Comparison of ENCODE assay signal across 24 cellular contexts in the genomic region with DNA sequence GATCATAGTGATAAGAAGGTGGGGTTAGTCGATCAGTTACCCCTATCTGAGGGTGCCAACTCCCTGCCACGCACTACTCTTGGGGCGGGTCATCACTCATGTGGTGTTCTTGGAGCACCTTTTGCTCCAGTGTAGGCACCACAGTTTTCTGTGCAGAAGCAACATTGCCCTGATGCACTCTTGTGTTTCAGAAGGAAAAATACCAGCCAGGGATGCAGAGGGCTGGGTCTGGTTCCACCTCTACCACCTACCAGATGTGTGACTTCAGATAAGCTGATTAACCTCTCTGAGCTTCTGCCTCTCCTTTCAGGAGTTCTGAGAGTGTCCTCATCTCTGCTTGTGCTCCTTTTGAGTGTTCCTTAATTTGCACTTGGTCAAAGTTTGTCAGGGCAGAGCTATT. TPM values are rescaled to one million over a fixed set of nuclear protein-coding genes. Genes with fewer than 3 reads are reported as not detected.
DNase-seq lines count a peak whose midpoint lies in the region; TF ChIP-seq lines count a peak whose summit lies in the region.
"Had no signal": no experiment of that assay in that cellular context is flagged by ENCODE, and none has a peak within 500 bp of the region (broad histone marks: within the 10 kb centered on the region; RNA-seq: fewer than 3 reads in every experiment).

No MANE protein-coding gene starts in this region.

- no peak overlapping the region for H3K4me3 Mint-ChIP-seq in neural crest cell
- H3K4me3 Mint-ChIP-seq: CD14-positive monocyte; CD4-positive, alpha-beta T cell; CD8-positive, alpha-beta memory T cell; GM23338; H9 had no signal

- H3K9me3 ChIP-seq in WERI-Rb-1 (ENCODE audit: severe bottlenecking): no peaks in the 10 kb centered on the region
- H3K9me3 ChIP-seq in skeletal muscle tissue (ENCODE audit: control insufficient read depth in 3 of 3, low read length in 3 of 3): no peaks in the 10 kb centered on the region
- H3K9me3 ChIP-seq: A549, BE2C had no signal

- DNase-seq in NCI-H82 (lab: John Stamatoyannopoulos, UW) (peak; percentile 80), WERI-Rb-1 (peak; percentile 35), neural crest cell (ENCODE audit: low read depth, low spot score) (no peak), GM13977 (ENCODE audit: low spot score) (no peak), SIG-M5 (lab: John Stamatoyannopoulos, UW) (no peak), NCI-H1105 treated with DMSO at 0.1 percent for 48 hours (lab: John Stamatoyannopoulos, UW) (no peak)
- DNase-seq: 8988T; ACHN; AML-193; BE2C; CD4-positive, alpha-beta T cell; CD8-positive, alpha-beta memory T cell; DMS 273 treated with DMSO at 0.1 percent for 48 hours; DMS79; EL; GDM1; H9 had no signal

- H3K27ac ChIP-seq in WERI-Rb-1: no peak overlapping the region; the same call in 1 of the 2 replicates
- peak overlapping the region; percentile 39 for H3K27ac ChIP-seq in skeletal muscle tissue (ENCODE audit: low read depth, low read length)
- H3K27ac ChIP-seq: A549; BLaER1 treated with 17β-estradiol and CSF1 and Interleukin-3, amounts not matched to agents 10 nM and 100 nM had no signal

- peaks cover 3% of the 10 kb centered on the region for H3K4me1 Mint-ChIP-seq in neural crest cell
- H3K4me1 Mint-ChIP-seq: CD14-positive monocyte; CD8-positive, alpha-beta memory T cell; GM23338; H9 had no signal

- in situ Hi-C loops in GM13977 (cut with MboI; ENCODE audit: low pct_unique_long_range_greater_than_20kb, low sequenced_read_pairs, unreplicated experiment): no loop called here

- H3K27ac Mint-ChIP-seq in neural crest cell (ENCODE audit: unreplicated experiment): peak overlapping the region; percentile 12
- H3K27ac Mint-ChIP-seq: CD14-positive monocyte; CD4-positive, alpha-beta T cell; CD8-positive, alpha-beta memory T cell; GM23338; H9 had no signal

- H3K9me3 Mint-ChIP-seq in neural crest cell: no peaks in the 10 kb centered on the region
- H3K9me3 Mint-ChIP-seq: CD4-positive, alpha-beta T cell; GM23338; H9 had no signal

- no peaks in the 10 kb centered on the region for H3K27me3 ChIP-seq in WERI-Rb-1 (ENCODE audit: insufficient read depth, low read depth, severe bottlenecking)
- H3K27me3 ChIP-seq in skeletal muscle tissue (ENCODE audit: control insufficient read depth in 3 of 3, insufficient read depth in 3 of 3, low read length in 3 of 3): no peaks in the 10 kb centered on the region
- H3K27me3 ChIP-seq: BE2C; BLaER1 treated with 17β-estradiol and CSF1 and Interleukin-3, amounts not matched to agents 10 nM and 100 nM had no signal

- H3K36me3 ChIP-seq in WERI-Rb-1: no peaks in the 10 kb centered on the region
- H3K36me3 ChIP-seq in skeletal muscle tissue (ENCODE audit: control insufficient read depth in 3 of 3, insufficient read depth in 3 of 3, low read length in 3 of 3): no peaks in the 10 kb centered on the region
- H3K36me3 ChIP-seq: BE2C; BLaER1 treated with 17β-estradiol and CSF1 and Interleukin-3, amounts not matched to agents 10 nM and 100 nM had no signal

- no peaks in the 10 kb centered on the region for H3K36me3 Mint-ChIP-seq in neural crest cell (ENCODE audit: low read depth)
- H3K36me3 Mint-ChIP-seq: CD14-positive monocyte had no signal

- H3K27me3 Mint-ChIP-seq in neural crest cell (ENCODE audit: low read depth): peaks cover 9% of the 10 kb centered on the region

- TF ChIP-seq CTCF in WERI-Rb-1 (IDR thresholded peaks at IDR 0.05; ENCODE audit: low read depth, low read length) (no peak), neural crest cell (conservative IDR thresholded peaks at IDR 0.05) (no peak), GM13977 (IDR thresholded peaks at IDR 0.05; ENCODE audit: extremely low read depth, insufficient read depth, missing control alignments) (no peak)

- H3K4me1 ChIP-seq in skeletal muscle tissue (ENCODE audit: control insufficient read depth in 3 of 3, insufficient read depth in 3 of 3, low read length in 3 of 3): peaks cover 42 to 43% (median 43%) of the 10 kb centered on the region in 3 donors
- H3K4me1 ChIP-seq: A549, BE2C had no signal

- H3K9ac ChIP-seq in skeletal muscle tissue (ENCODE audit: low read depth in 1 of 3, low read length in 3 of 3): no peak overlapping the region
- H3K9ac ChIP-seq: BLaER1 treated with 17β-estradiol and CSF1 and Interleukin-3, amounts not matched to agents 10 nM and 100 nM had no signal

- no peak overlapping the region for H3K4me3 ChIP-seq in WERI-Rb-1 (ENCODE audit: low read depth, low read length)
- no peak overlapping the region for H3K4me3 ChIP-seq in skeletal muscle tissue (ENCODE audit: low read length in 3 of 3)
- H3K4me3 ChIP-seq: A549; BLaER1 treated with 17β-estradiol and CSF1 and Interleukin-3, amounts not matched to agents 10 nM and 100 nM; GM12878; GM23338 had no signal

RNA-seq across cellular contexts. Expression of gene PROM1, which starts 29.9 kb away (rescaled TPM):
- 60.8 and 65.3 TPM in 2 replicates for total RNA-seq in neural crest cell
- 40.2 TPM for total RNA-seq in skeletal muscle tissue
- total RNA-seq: CD4-positive, alpha-beta T cell; H4 had no signal

Comparison
In these comparisons a context has a peak if more than half of its experiments do, and no peak if none do; other contexts are left out.
1. DNase-seq: peak in NCI-H82 (single experiment) and WERI-Rb-1 (single experiment); none in neural crest cell (single experiment), GM13977 (single experiment), SIG-M5 (single experiment) and NCI-H1105 treated with DMSO at 0.1 percent for 48 hours (single experiment).